15 cellular contexts compared by ENCODE assay signal in the genomic region with DNA sequence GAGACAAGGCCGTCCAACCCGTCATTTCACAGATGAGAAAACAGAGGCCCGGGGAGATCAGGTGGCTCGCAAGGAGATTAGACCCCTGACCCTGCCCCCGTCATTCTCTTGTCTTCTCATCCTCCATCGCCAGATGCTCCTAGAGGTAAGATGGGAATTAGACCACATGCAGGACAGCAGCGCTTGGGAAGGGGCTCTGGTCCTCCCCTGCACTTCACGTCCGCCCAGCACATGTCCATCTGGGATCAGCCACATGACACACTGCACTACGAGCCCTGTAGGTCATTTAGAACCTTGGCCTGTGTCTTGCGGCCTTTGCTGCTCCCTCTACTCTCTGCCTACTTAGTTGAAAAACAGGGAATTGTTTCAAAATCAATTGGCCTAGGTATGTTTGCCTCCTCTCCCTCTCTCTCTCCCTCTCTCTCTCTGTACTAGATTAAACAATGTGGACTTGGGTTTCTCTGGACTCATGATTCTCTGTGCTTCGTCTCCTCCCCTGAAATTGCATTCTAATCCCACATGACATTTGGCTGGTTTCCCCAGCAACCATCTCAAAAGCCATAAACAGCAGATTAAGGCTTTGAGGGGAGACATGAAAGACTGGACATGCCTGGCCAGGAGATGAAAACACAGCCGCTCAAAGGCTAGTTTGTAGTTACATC. TPM values are rescaled to one million over a fixed set of nuclear protein-coding genes. Genes with fewer than 3 reads are reported as not detected.
A peak's percentile ranks its signal among the peaks of the same experiment; 100 is the strongest.
DNase-seq lines count a peak whose midpoint lies in the region; ATAC-seq and TF ChIP-seq lines count a peak whose summit lies in the region.
"Had no signal": no experiment of that assay in that cellular context is flagged by ENCODE, and none has a peak within 500 bp of the region (broad histone marks: within the 10 kb centered on the region; RNA-seq: fewer than 3 reads in every experiment).

No MANE protein-coding gene starts in this region.

- ATAC-seq in left ventricle myocardium superior (no peak), right lobe of liver (peak; percentile 48 to 75 (median 58)), upper lobe of left lung (ENCODE audit: low FRiP score in 2 of 2) (no peak)
- ATAC-seq: naive thymus-derived CD8-positive, alpha-beta T cell had no signal

- intact Hi-C loops in cardiac septum (cut with DNase I), result loop anchor here (5.0 kb wide), 1 partner anchor 285 kb away; no protein-coding TSS in a partner anchor
- intact Hi-C loops in left ventricle myocardium superior (cut with micrococcal nuclease), result no loop called here
- intact Hi-C loops in right lobe of liver (cut with DNase I), result loop anchor here in 1 of 2 donors (10.0 kb wide), 1 partner anchor 83 kb away; no protein-coding TSS in a partner anchor

- H3K4me3 ChIP-seq in right lobe of liver, result no peak overlapping the region
- H3K4me3 ChIP-seq in upper lobe of left lung, result no peak overlapping the region
- H3K4me3 ChIP-seq: SK-N-MC, uterus had no signal

- peaks cover 0 to 5% (median 0%) of the 10 kb centered on the region in 6 donors for H3K9me3 Mint-ChIP-seq in immature natural killer cell
- H3K9me3 Mint-ChIP-seq: naive thymus-derived CD8-positive, alpha-beta T cell had no signal

- H3K36me3 ChIP-seq in right lobe of liver (no peaks in the 10 kb centered on the region), upper lobe of left lung (no peaks in the 10 kb centered on the region)
- H3K36me3 ChIP-seq: uterus had no signal

- H3K27ac ChIP-seq in right lobe of liver (peak overlapping the region in 2 of 3 donors; percentile 49 to 75), upper lobe of left lung (no peak overlapping the region)
- H3K27ac ChIP-seq: SK-N-MC, uterus had no signal

- DNase-seq in cardiac septum (ENCODE audit: low spot score) (peak; percentile 20), left ventricle myocardium superior (no peak), amniotic epithelial cell (ENCODE audit: low read depth) (peak; percentile 92), right lobe of liver (peak in 2 of 3 donors; percentile 64 to 73), SKM-1 treated with dmso at 0.1 percent for 144 hours (lab: John Stamatoyannopoulos, UW; ENCODE audit: unreplicated experiment) (no peak), kidney glomerular epithelial cell (lab: John Stamatoyannopoulos, UW) (no peak), immature natural killer cell (no peak), upper lobe of left lung (no peak)
- DNase-seq: AML-193; caudate nucleus; EL; naive thymus-derived CD8-positive, alpha-beta T cell; NCI-H446; uterus had no signal

- H3K4me1 ChIP-seq in right lobe of liver (peaks cover 0 to 38% (median 17%) of the 10 kb centered on the region in 4 donors), upper lobe of left lung (peaks cover 8 to 13% (median 11%) of the 10 kb centered on the region in 4 donors)

- H3K4me3 Mint-ChIP-seq in immature natural killer cell, result no peak overlapping the region
- H3K4me3 Mint-ChIP-seq: naive thymus-derived CD8-positive, alpha-beta T cell had no signal

- peaks cover 0 to 4% (median 0%) of the 10 kb centered on the region in 3 donors for H3K36me3 Mint-ChIP-seq in immature natural killer cell
- H3K36me3 Mint-ChIP-seq: naive thymus-derived CD8-positive, alpha-beta T cell had no signal

- no peak for TF ChIP-seq EP300 in upper lobe of left lung (IDR thresholded peaks at IDR 0.05)

- H3K4me1 Mint-ChIP-seq in immature natural killer cell, result peaks cover 6 to 7% of the 10 kb centered on the region in 2 donors

- TF ChIP-seq POLR2A in right lobe of liver (IDR thresholded peaks at IDR 0.05) (no peak), upper lobe of left lung (IDR thresholded peaks at IDR 0.05) (no peak)

- WGBS in right lobe of liver (ENCODE audit: insufficient coverage, low coverage, low lambda C conversion rate, missing lambda C conversion rate), result 46% methylated on average over 6 of the region's 13 CpGs
- WGBS in upper lobe of left lung, 2 donors, result 74 to 75% methylated on average over 13 of the region's 13 CpGs

- no peak overlapping the region for H3K27ac Mint-ChIP-seq in immature natural killer cell

- H3K27me3 ChIP-seq in right lobe of liver (no peaks in the 10 kb centered on the region), upper lobe of left lung (peaks cover 0 to 13% (median 6%) of the 10 kb centered on the region in 4 donors)

- peaks cover 20 to 30% (median 23%) of the 10 kb centered on the region in 3 donors for H3K27me3 Mint-ChIP-seq in immature natural killer cell (ENCODE audit: low read depth in 3 of 3)

- no peak for TF ChIP-seq CTCF in right lobe of liver (IDR thresholded peaks at IDR 0.05)
- TF ChIP-seq CTCF in upper lobe of left lung (IDR thresholded peaks at IDR 0.05), result no peak

- H3K9me3 ChIP-seq in right lobe of liver (no peaks in the 10 kb centered on the region), upper lobe of left lung (no peaks in the 10 kb centered on the region)
- H3K9me3 ChIP-seq: uterus had no signal

RNA-seq across cellular contexts. Expression of a gene that starts 3.8 kb away (rescaled TPM):
- not detected for total RNA-seq in cardiac septum
- total RNA-seq in left ventricle myocardium superior, result 0.27 TPM
- 1 to 10 TPM in 3 of 6 experiments, under 1 TPM in 3; 0.81 to 2.6 (median 0.99) TPM for total RNA-seq in right lobe of liver
- polyA plus RNA-seq in immature natural killer cell, result not detected
- total RNA-seq in upper lobe of left lung, result 10 to 100 TPM in 1 of 6 donors, 1 to 10 TPM in 5; 3.3 to 12.8 (median 7.3) TPM

RNA-seq across cellular contexts. Expression of a gene that starts 49.4 kb away (rescaled TPM):
- total RNA-seq in cardiac septum, result 5.1 TPM
- 6.4 TPM for total RNA-seq in left ventricle myocardium superior
- 1 to 10 TPM; 1.2 to 3.1 (median 2.1) TPM for total RNA-seq in right lobe of liver
- 1 to 10 TPM; 4.0 to 8.5 (median 4.8) TPM for polyA plus RNA-seq in immature natural killer cell
- total RNA-seq in upper lobe of left lung, result 10 to 100 TPM; 13.6 to 35.5 (median 18.6) TPM

Comparison
In these comparisons a context has a peak if more than half of its experiments do, and no peak if none do; other contexts are left out.
1. DNase-seq: peak in cardiac septum (single experiment), amniotic epithelial cell (single experiment) and right lobe of liver (2 of 3); none in left ventricle myocardium superior (single experiment), SKM-1 treated with dmso at 0.1 percent for 144 hours (single experiment), kidney glomerular epithelial cell (single experiment), immature natural killer cell (0 of 3) and upper lobe of left lung (0 of 2).
2. ATAC-seq: peak in right lobe of liver (4 of 4); none in left ventricle myocardium superior (single experiment) and upper lobe of left lung (0 of 2).
3. H3K27ac ChIP-seq: peak in right lobe of liver (2 of 3); none in upper lobe of left lung (0 of 4).